16 cellular contexts compared by ENCODE assay signal in genomic region chr11:36037031-36037430, GRCh38.
DNase-seq lines count a peak whose midpoint lies in the region; ATAC-seq and TF ChIP-seq lines count a peak whose summit lies in the region.
"Had no signal": no experiment of that assay in that cellular context is flagged by ENCODE, and none has a peak within 500 bp of the region (broad histone marks: within the 10 kb centered on the region; RNA-seq: fewer than 3 reads in every experiment).

No MANE protein-coding gene starts in this region.

- H3K4me3 ChIP-seq in ovary (no peak overlapping the region), lower leg skin (ENCODE audit: low read depth, poor library complexity, severe bottlenecking) (no peak overlapping the region)
- H3K4me3 ChIP-seq: lung, vagina had no signal

- H3K4me1 ChIP-seq in ovary (ENCODE audit: insufficient read depth), result peaks cover 14% of the 10 kb centered on the region

- H3K9me3 ChIP-seq in ovary, result no peaks in the 10 kb centered on the region
- H3K9me3 ChIP-seq: vagina had no signal

- TF ChIP-seq POLR2A in ovary (IDR thresholded peaks at IDR 0.05) (no peak), lower leg skin (IDR thresholded peaks at IDR 0.05) (no peak)

- TF ChIP-seq EP300 in ovary (IDR thresholded peaks at IDR 0.05), result no peak

- DNase-seq in EH (ENCODE audit: low read depth), result peak; percentile 49
- DNase-seq in RPMI7951 (ENCODE audit: low read depth), result peak; percentile 22
- DNase-seq in ovary, result peak in 3 of 5 donors; percentile 35 to 56 (median 40)
- no peak for DNase-seq in lower leg skin (ENCODE audit: low spot score in 2 of 2)
- DNase-seq in NCI-H345 treated with DMSO at 0.1 percent for 48 hours (lab: John Stamatoyannopoulos, UW; ENCODE audit: unreplicated experiment), result no peak
- DNase-seq: activated CD4-positive, alpha-beta T cell treated with anti-CD3 and anti-CD28 coated beads, Interleukin-2, amount 10 ng/mL, durations not matched to agents 24 days and 14 days; DMS153; effector memory CD8-positive, alpha-beta T cell; KG1; NCI-H2081 treated with DMSO at 0.1 percent for 48 hours; stimulated activated CD4-positive, alpha-beta T cell treated with anti-CD3 and anti-CD28 coated beads, Interleukin-1b, Interleukin-23, amount 100 ng/mL, for 48 hours had no signal

- H3K36me3 ChIP-seq in ovary, result no peaks in the 10 kb centered on the region
- H3K36me3 ChIP-seq: vagina had no signal

- no peaks in the 10 kb centered on the region for H3K27me3 ChIP-seq in ovary
- H3K27me3 ChIP-seq: vagina had no signal

- 45 to 47% (median 46%) methylated on average over 7 of the region's 7 CpGs for WGBS in ovary, 3 donors
- 54 to 67% methylated on average over 7 of the region's 7 CpGs for WGBS in lower leg skin, 2 donors

- intact Hi-C loops in ovary (cut with DNase I) (no loop called here), lower leg skin (cut with DNase I; ENCODE audit: low total_unique reads) (no loop called here)

- TF ChIP-seq CTCF in ovary (IDR thresholded peaks at IDR 0.05) (no peak), lower leg skin (IDR thresholded peaks at IDR 0.05) (no peak)

- ATAC-seq in esophagus mucosa, result peak; percentile 26
- no peak for ATAC-seq in GM19397 (IDR thresholded peaks at IDR 0.05; ENCODE audit: unreplicated experiment)
- no peak for ATAC-seq in GM19467 (IDR thresholded peaks at IDR 0.05; ENCODE audit: unreplicated experiment)
- ATAC-seq: effector memory CD8-positive, alpha-beta T cell had no signal

- no peak overlapping the region for H3K27ac ChIP-seq in ovary
- H3K27ac ChIP-seq: vagina had no signal

Comparison
In these comparisons a context has a peak if more than half of its experiments do, and no peak if none do; other contexts are left out.
1. DNase-seq: peak in EH (single experiment), RPMI7951 (single experiment) and ovary (3 of 5); none in lower leg skin (0 of 2) and NCI-H345 treated with DMSO at 0.1 percent for 48 hours (single experiment).